16 cellular contexts compared by ENCODE assay signal in genomic region chr10:126948355-126949160, GRCh38. TPM values are rescaled to one million over a fixed set of nuclear protein-coding genes. Genes with fewer than 3 reads are reported as not detected.
DNase-seq lines count a peak whose midpoint lies in the region; ATAC-seq and TF ChIP-seq lines count a peak whose summit lies in the region.
"Had no signal": no experiment of that assay in that cellular context is flagged by ENCODE, and none has a peak within 500 bp of the region (broad histone marks: within the 10 kb centered on the region; RNA-seq: fewer than 3 reads in every experiment).

No MANE protein-coding gene starts in this region.

- H3K18ac ChIP-seq in trophoblast cell (ENCODE audit: low read length), result no peak overlapping the region

- WGBS in trophoblast cell (ENCODE audit: extremely low coverage, insufficient coverage, insufficient read length), result no CpG with 5 or more reads among the region's 13 CpGs
- WGBS in thyroid gland, 2 donors, result 94 to 98% methylated on average over 9 to 11 of the region's 13 CpGs

- TF ChIP-seq CTCF in thyroid gland (IDR thresholded peaks at IDR 0.05), result no peak

- no peak overlapping the region for H3K14ac ChIP-seq in trophoblast cell (ENCODE audit: low read length)

- TF ChIP-seq POLR2A in thyroid gland (IDR thresholded peaks at IDR 0.05), result no peak

- H3K36me3 ChIP-seq in trophoblast cell (ENCODE audit: control insufficient read depth in 1 of 2, insufficient read depth in 2 of 2, low read length in 2 of 2), result peaks cover 5 to 6% of the 10 kb centered on the region in 2 experiments
- no peaks in the 10 kb centered on the region for H3K36me3 ChIP-seq in thyroid gland
- H3K36me3 ChIP-seq: HAP-1 had no signal

- intact Hi-C loops in thyroid gland (cut with DNase I), result no loop called here

- ATAC-seq in GM18873 (IDR thresholded peaks at IDR 0.05; ENCODE audit: low FRiP score, unreplicated experiment) (no peak), T-helper 17 cell (no peak)

- no peak overlapping the region for H3K27ac ChIP-seq in trophoblast cell (ENCODE audit: low read depth, low read length)
- no peak overlapping the region for H3K27ac ChIP-seq in thyroid gland
- H3K27ac ChIP-seq: 22Rv1, HL-60 had no signal

- H2BK120ac ChIP-seq in trophoblast cell (ENCODE audit: insufficient read depth, low read length, poor library complexity), result no peak overlapping the region

- no peak overlapping the region for H4K91ac ChIP-seq in trophoblast cell (ENCODE audit: low read depth, low read length)

- H3K9ac ChIP-seq in trophoblast cell (ENCODE audit: low read length), result no peak overlapping the region

- H3K4me1 ChIP-seq in trophoblast cell (ENCODE audit: control insufficient read depth in 1 of 2, insufficient read depth in 2 of 2, low read length in 2 of 2) (no peaks in the 10 kb centered on the region), thyroid gland (no peaks in the 10 kb centered on the region)
- H3K4me1 ChIP-seq: Caco-2, HAP-1 had no signal

- peak; percentile 13 for DNase-seq in activated CD8-positive, alpha-beta memory T cell treated with anti-CD3 and anti-CD28 coated beads for 24 hours
- DNase-seq in activated CD8-positive, alpha-beta memory T cell treated with anti-CD3 and anti-CD28 coated beads, Interleukin-2, amount 50 U/mL, for 4 hours, result no peak
- DNase-seq in islet precursor cell (peak; percentile 27), trophoblast cell (peak in 1 of 2 donors; percentile 16), NCI-H2107 treated with DMSO at 0.1 percent for 48 hours (lab: John Stamatoyannopoulos, UW; ENCODE audit: unreplicated experiment) (no peak), thyroid gland (no peak), T-helper 17 cell (no peak)
- DNase-seq: Caco-2; CD8-positive, alpha-beta memory T cell; DND-41; GDM1 had no signal

- H4K12ac ChIP-seq in trophoblast cell (ENCODE audit: low read depth, low read length), result no peak overlapping the region

- H2BK5ac ChIP-seq in trophoblast cell (ENCODE audit: low read depth, low read length, poor library complexity), result no peak overlapping the region

- H3K4me2 ChIP-seq in trophoblast cell (ENCODE audit: low read length), result no peak overlapping the region

- H4K8ac ChIP-seq in trophoblast cell (ENCODE audit: low read depth, low read length), result no peak overlapping the region

- H2AFZ ChIP-seq in trophoblast cell (ENCODE audit: insufficient read depth, low read length, poor library complexity), result no peak overlapping the region

- peaks cover 17% of the 10 kb centered on the region for H3K79me2 ChIP-seq in trophoblast cell (ENCODE audit: control insufficient read depth, insufficient read depth, low read length, poor library complexity)

- H3K9me3 ChIP-seq in trophoblast cell (ENCODE audit: insufficient read depth, low read depth, low read length) (peaks cover 4% of the 10 kb centered on the region), thyroid gland (no peaks in the 10 kb centered on the region), T-helper 17 cell (ENCODE audit: control insufficient read depth, low read length, poor library complexity, severe bottlenecking) (peaks cover 3% of the 10 kb centered on the region)
- H3K9me3 ChIP-seq: HAP-1 had no signal

- no peak overlapping the region for H3K23ac ChIP-seq in trophoblast cell (ENCODE audit: low read length)

- no peak overlapping the region for H2BK12ac ChIP-seq in trophoblast cell (ENCODE audit: low read length)

- H3K36me3 Mint-ChIP-seq in T-helper 17 cell (ENCODE audit: low read depth), result no peaks in the 10 kb centered on the region
- H3K36me3 Mint-ChIP-seq: CD14-positive monocyte; CD8-positive, alpha-beta memory T cell had no signal

- H3K27me3 ChIP-seq in trophoblast cell (ENCODE audit: insufficient read depth, low read length) (no peaks in the 10 kb centered on the region), thyroid gland (no peaks in the 10 kb centered on the region)

- H3K79me1 ChIP-seq in trophoblast cell (ENCODE audit: low read length), result no peaks in the 10 kb centered on the region

- H3K27ac Mint-ChIP-seq in T-helper 17 cell, result no peak overlapping the region
- H3K27ac Mint-ChIP-seq: CD14-positive monocyte; CD8-positive, alpha-beta memory T cell had no signal

- H3K4me1 Mint-ChIP-seq in T-helper 17 cell, result no peaks in the 10 kb centered on the region
- H3K4me1 Mint-ChIP-seq: CD14-positive monocyte; CD8-positive, alpha-beta memory T cell had no signal

- peak overlapping the region; percentile 26 for H3K4ac ChIP-seq in trophoblast cell (ENCODE audit: low read depth, low read length)

- H3K4me3 ChIP-seq in trophoblast cell (ENCODE audit: low read depth, low read length), result no peak overlapping the region
- H3K4me3 ChIP-seq in thyroid gland (replicated peaks in 1 of 3), result no peak overlapping the region
- H3K4me3 ChIP-seq: HAP-1 had no signal

- H3K4me3 Mint-ChIP-seq in T-helper 17 cell, result no peak overlapping the region
- H3K4me3 Mint-ChIP-seq: CD14-positive monocyte; CD8-positive, alpha-beta memory T cell had no signal

- no peaks in the 10 kb centered on the region for H3K27me3 Mint-ChIP-seq in T-helper 17 cell

- H2AK5ac ChIP-seq in trophoblast cell (ENCODE audit: low read length), result no peak overlapping the region

RNA-seq across cellular contexts. Expression of gene DOCK1, which starts 43.3 kb away (rescaled TPM):
- 44.0 and 44.4 TPM in 2 replicates for polyA plus RNA-seq in trophoblast cell (2013)
- total RNA-seq in thyroid gland (100 to 1,000 TPM in 2 of 4 donors, 10 to 100 TPM in 2; 89.7 to 217 (median 112) TPM), T-helper 17 cell (under 1 TPM in 1 of 2 donors, not detected in 1; 0.76 TPM)
- polyA plus RNA-seq: CD8-positive, alpha-beta memory T cell had no signal

Comparison
In these comparisons a context has a peak if more than half of its experiments do, and no peak if none do; other contexts are left out.
1. DNase-seq: peak in activated CD8-positive, alpha-beta memory T cell treated with anti-CD3 and anti-CD28 coated beads for 24 hours (single experiment) and islet precursor cell (single experiment); none in activated CD8-positive, alpha-beta memory T cell treated with anti-CD3 and anti-CD28 coated beads, Interleukin-2, amount 50 U/mL, for 4 hours (single experiment), NCI-H2107 treated with DMSO at 0.1 percent for 48 hours (single experiment), thyroid gland (0 of 2) and T-helper 17 cell (0 of 3).
2. RNA of gene DOCK1, which starts 43.3 kb away (total RNA-seq): 89.7 to 217 TPM in thyroid gland; 0.76 TPM in T-helper 17 cell; every median in the first group is over 10 times any median in the second.